ENCODE assay signal across 1 cellular context in the genomic region with DNA sequence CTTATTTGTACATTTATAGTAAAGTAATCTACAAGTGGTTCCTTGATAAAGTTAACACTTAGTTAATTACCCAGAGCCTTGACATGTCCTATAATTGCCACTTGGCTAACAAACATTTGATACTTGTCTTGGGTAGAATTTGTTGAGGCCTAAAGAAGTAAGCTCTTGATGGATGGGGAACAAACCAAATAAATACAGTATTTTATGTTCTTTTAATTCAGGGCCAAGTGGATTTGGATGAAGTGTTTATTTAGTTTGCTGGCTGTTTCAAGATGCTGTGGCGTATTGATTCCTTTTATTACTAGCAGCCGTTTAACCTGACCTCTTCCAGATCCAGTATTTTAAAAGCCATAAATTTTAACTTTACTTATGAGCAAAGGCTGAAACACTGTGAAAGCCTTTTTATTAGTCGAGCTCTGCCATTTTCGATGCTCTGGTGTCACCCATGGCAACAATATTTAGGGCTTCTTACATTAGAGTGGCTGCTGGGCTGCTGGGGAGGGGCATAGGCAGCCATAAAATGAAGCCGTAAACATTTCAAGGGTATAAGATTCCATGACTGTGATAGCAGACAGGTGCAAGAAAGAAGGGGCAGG.
TF ChIP-seq lines count a peak whose summit lies in the region.

No MANE protein-coding gene starts in this region.

TF ChIP-seq in HEK293, 187 proteins besides CTCF, POLR2A, EP300 and RAD21 (continued from another document and continues in another):
- TF ChIP-seq, protein P1, sequence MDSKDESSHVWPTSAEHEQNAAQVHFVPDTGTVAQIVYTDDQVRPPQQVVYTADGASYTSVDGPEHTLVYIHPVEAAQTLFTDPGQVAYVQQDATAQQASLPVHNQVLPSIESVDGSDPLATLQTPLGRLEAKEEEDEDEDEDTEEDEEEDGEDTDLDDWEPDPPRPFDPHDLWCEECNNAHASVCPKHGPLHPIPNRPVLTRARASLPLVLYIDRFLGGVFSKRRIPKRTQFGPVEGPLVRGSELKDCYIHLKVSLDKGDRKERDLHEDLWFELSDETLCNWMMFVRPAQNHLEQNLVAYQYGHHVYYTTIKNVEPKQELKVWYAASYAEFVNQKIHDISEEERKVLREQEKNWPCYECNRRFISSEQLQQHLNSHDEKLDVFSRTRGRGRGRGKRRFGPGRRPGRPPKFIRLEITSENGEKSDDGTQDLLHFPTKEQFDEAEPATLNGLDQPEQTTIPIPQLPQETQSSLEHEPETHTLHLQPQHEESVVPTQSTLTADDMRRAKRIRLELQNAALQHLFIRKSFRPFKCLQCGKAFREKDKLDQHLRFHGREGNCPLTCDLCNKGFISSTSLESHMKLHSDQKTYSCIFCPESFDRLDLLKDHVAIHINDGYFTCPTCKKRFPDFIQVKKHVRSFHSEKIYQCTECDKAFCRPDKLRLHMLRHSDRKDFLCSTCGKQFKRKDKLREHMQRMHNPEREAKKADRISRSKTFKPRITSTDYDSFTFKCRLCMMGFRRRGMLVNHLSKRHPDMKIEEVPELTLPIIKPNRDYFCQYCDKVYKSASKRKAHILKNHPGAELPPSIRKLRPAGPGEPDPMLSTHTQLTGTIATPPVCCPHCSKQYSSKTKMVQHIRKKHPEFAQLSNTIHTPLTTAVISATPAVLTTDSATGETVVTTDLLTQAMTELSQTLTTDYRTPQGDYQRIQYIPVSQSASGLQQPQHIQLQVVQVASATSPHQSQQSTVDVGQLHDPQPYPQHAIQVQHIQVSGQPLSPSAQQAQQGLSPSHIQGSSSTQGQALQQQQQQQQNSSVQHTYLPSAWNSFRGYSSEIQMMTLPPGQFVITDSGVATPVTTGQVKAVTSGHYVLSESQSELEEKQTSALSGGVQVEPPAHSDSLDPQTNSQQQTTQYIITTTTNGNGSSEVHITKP (tag by site-specific recombination; IDR thresholded peaks at IDR 0.05): peak; percentile 9; the same call in 1 of the 2 replicates
- TF ChIP-seq ZNF366 (tag by site-specific recombination; conservative IDR thresholded peaks at IDR 0.05): 0 out of 2 replicates have a peak, but pooled peaks have one; percentile 47
- no peak for TF ChIP-seq ZNF658 (tag by site-specific recombination; IDR thresholded peaks at IDR 0.05)
- no peak for TF ChIP-seq ZNF16 (tag by site-specific recombination; IDR thresholded peaks at IDR 0.05; ENCODE audit: low read depth)
- TF ChIP-seq ZBTB20 (tag by site-specific recombination; IDR thresholded peaks at IDR 0.05): no peak
- no peak for TF ChIP-seq ZNF140 (tag by site-specific recombination; IDR thresholded peaks at IDR 0.05)
- TF ChIP-seq ZNF311 (tag by site-specific recombination; IDR thresholded peaks at IDR 0.05; ENCODE audit: borderline replicate concordance): no peak
- TF ChIP-seq ZIC2 (tag by site-specific recombination; IDR thresholded peaks at IDR 0.05): no peak
- TF ChIP-seq, protein P2, sequence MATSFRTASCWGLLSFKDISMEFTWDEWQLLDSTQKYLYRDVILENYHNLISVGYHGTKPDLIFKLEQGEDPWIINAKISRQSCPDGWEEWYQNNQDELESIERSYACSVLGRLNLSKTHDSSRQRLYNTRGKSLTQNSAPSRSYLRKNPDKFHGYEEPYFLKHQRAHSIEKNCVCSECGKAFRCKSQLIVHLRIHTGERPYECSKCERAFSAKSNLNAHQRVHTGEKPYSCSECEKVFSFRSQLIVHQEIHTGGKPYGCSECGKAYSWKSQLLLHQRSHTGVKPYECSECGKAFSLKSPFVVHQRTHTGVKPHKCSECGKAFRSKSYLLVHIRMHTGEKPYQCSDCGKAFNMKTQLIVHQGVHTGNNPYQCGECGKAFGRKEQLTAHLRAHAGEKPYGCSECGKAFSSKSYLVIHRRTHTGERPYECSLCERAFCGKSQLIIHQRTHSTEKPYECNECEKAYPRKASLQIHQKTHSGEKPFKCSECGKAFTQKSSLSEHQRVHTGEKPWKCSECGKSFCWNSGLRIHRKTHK (tag by site-specific recombination; IDR thresholded peaks at IDR 0.05): no peak
- no peak for TF ChIP-seq ZNF132 (tag by site-specific recombination; IDR thresholded peaks at IDR 0.05; ENCODE audit: borderline replicate concordance)
- no peak for TF ChIP-seq ZNF10 (tag by site-specific recombination; IDR thresholded peaks at IDR 0.05)
- peak; percentile 92 for TF ChIP-seq OVOL3 (tag by site-specific recombination; IDR thresholded peaks at IDR 0.05)
- TF ChIP-seq, protein P3, sequence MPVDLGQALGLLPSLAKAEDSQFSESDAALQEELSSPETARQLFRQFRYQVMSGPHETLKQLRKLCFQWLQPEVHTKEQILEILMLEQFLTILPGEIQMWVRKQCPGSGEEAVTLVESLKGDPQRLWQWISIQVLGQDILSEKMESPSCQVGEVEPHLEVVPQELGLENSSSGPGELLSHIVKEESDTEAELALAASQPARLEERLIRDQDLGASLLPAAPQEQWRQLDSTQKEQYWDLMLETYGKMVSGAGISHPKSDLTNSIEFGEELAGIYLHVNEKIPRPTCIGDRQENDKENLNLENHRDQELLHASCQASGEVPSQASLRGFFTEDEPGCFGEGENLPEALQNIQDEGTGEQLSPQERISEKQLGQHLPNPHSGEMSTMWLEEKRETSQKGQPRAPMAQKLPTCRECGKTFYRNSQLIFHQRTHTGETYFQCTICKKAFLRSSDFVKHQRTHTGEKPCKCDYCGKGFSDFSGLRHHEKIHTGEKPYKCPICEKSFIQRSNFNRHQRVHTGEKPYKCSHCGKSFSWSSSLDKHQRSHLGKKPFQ (tag by site-specific recombination; IDR thresholded peaks at IDR 0.05): peak; percentile 70
- TF ChIP-seq ZNF2 (tag by site-specific recombination; IDR thresholded peaks at IDR 0.05): 0 out of 2 replicates have a peak, but pooled peaks have one; percentile 44
- TF ChIP-seq ZBTB7A (tag by site-specific recombination; IDR thresholded peaks at IDR 0.05; ENCODE audit: low read depth): no peak
- no peak for TF ChIP-seq ZNF248 (tag by site-specific recombination; IDR thresholded peaks at IDR 0.05)
- TF ChIP-seq ZFP3 (tag by site-specific recombination; IDR thresholded peaks at IDR 0.05; ENCODE audit: low read depth): no peak
- TF ChIP-seq, protein P4, sequence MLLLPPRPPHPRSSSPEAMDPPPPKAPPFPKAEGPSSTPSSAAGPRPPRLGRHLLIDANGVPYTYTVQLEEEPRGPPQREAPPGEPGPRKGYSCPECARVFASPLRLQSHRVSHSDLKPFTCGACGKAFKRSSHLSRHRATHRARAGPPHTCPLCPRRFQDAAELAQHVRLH (tag by site-specific recombination; IDR thresholded peaks at IDR 0.05): peak; percentile 91
- no peak for TF ChIP-seq ZNF223 (tag by site-specific recombination; IDR thresholded peaks at IDR 0.05)
- no peak for TF ChIP-seq ZNF114 (tag by site-specific recombination; IDR thresholded peaks at IDR 0.05)
- TF ChIP-seq ZNF433 (tag by site-specific recombination; IDR thresholded peaks at IDR 0.05; ENCODE audit: low read depth): no peak
- no peak for TF ChIP-seq ZNF768 (tag by site-specific recombination; IDR thresholded peaks at IDR 0.05)
- TF ChIP-seq, protein P5, sequence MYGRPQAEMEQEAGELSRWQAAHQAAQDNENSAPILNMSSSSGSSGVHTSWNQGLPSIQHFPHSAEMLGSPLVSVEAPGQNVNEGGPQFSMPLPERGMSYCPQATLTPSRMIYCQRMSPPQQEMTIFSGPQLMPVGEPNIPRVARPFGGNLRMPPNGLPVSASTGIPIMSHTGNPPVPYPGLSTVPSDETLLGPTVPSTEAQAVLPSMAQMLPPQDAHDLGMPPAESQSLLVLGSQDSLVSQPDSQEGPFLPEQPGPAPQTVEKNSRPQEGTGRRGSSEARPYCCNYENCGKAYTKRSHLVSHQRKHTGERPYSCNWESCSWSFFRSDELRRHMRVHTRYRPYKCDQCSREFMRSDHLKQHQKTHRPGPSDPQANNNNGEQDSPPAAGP (tag by site-specific recombination; IDR thresholded peaks at IDR 0.05): no peak
- TF ChIP-seq ZNF843 (tag by site-specific recombination; IDR thresholded peaks at IDR 0.05): peak; percentile 99
- TF ChIP-seq, protein P6, sequence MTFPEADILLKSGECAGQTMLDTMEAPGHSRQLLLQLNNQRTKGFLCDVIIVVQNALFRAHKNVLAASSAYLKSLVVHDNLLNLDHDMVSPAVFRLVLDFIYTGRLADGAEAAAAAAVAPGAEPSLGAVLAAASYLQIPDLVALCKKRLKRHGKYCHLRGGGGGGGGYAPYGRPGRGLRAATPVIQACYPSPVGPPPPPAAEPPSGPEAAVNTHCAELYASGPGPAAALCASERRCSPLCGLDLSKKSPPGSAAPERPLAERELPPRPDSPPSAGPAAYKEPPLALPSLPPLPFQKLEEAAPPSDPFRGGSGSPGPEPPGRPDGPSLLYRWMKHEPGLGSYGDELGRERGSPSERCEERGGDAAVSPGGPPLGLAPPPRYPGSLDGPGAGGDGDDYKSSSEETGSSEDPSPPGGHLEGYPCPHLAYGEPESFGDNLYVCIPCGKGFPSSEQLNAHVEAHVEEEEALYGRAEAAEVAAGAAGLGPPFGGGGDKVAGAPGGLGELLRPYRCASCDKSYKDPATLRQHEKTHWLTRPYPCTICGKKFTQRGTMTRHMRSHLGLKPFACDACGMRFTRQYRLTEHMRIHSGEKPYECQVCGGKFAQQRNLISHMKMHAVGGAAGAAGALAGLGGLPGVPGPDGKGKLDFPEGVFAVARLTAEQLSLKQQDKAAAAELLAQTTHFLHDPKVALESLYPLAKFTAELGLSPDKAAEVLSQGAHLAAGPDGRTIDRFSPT (tag by site-specific recombination; IDR thresholded peaks at IDR 0.05): no peak
- no peak for TF ChIP-seq ZNF548 (tag by site-specific recombination; IDR thresholded peaks at IDR 0.05)
- no peak for TF ChIP-seq REPIN1 (tag by site-specific recombination; IDR thresholded peaks at IDR 0.05; ENCODE audit: low read depth)
- no peak for TF ChIP-seq ZNF776 (tag by site-specific recombination; IDR thresholded peaks at IDR 0.05; ENCODE audit: borderline replicate concordance)
- 0 out of 2 replicates have a peak, but pooled peaks have one; percentile 9 for TF ChIP-seq GFI1B (tag by site-specific recombination; IDR thresholded peaks at IDR 0.05)
- peak; percentile 92 for TF ChIP-seq SP7 (tag by site-specific recombination; IDR thresholded peaks at IDR 0.05)
- TF ChIP-seq ZNF391 (tag by site-specific recombination; IDR thresholded peaks at IDR 0.05; ENCODE audit: borderline replicate concordance, low read depth): 0 out of 2 replicates have a peak, but pooled peaks have one; percentile 26
- TF ChIP-seq ZNF660 (tag by site-specific recombination; IDR thresholded peaks at IDR 0.05): no peak
- TF ChIP-seq, protein P7, sequence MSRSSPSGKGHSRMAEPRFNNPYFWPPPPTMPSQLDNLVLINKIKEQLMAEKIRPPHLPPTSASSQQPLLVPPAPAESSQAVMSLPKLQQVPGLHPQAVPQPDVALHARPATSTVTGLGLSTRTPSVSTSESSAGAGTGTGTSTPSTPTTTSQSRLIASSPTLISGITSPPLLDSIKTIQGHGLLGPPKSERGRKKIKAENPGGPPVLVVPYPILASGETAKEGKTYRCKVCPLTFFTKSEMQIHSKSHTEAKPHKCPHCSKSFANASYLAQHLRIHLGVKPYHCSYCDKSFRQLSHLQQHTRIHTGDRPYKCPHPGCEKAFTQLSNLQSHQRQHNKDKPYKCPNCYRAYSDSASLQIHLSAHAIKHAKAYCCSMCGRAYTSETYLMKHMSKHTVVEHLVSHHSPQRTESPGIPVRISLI (tag by site-specific recombination; IDR thresholded peaks at IDR 0.05): no peak
- no peak for TF ChIP-seq ZNF175 (tag by site-specific recombination; IDR thresholded peaks at IDR 0.05)
- TF ChIP-seq, protein P8, sequence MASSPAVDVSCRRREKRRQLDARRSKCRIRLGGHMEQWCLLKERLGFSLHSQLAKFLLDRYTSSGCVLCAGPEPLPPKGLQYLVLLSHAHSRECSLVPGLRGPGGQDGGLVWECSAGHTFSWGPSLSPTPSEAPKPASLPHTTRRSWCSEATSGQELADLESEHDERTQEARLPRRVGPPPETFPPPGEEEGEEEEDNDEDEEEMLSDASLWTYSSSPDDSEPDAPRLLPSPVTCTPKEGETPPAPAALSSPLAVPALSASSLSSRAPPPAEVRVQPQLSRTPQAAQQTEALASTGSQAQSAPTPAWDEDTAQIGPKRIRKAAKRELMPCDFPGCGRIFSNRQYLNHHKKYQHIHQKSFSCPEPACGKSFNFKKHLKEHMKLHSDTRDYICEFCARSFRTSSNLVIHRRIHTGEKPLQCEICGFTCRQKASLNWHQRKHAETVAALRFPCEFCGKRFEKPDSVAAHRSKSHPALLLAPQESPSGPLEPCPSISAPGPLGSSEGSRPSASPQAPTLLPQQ (tag by site-specific recombination; IDR thresholded peaks at IDR 0.05): no peak
- TF ChIP-seq, protein P9, sequence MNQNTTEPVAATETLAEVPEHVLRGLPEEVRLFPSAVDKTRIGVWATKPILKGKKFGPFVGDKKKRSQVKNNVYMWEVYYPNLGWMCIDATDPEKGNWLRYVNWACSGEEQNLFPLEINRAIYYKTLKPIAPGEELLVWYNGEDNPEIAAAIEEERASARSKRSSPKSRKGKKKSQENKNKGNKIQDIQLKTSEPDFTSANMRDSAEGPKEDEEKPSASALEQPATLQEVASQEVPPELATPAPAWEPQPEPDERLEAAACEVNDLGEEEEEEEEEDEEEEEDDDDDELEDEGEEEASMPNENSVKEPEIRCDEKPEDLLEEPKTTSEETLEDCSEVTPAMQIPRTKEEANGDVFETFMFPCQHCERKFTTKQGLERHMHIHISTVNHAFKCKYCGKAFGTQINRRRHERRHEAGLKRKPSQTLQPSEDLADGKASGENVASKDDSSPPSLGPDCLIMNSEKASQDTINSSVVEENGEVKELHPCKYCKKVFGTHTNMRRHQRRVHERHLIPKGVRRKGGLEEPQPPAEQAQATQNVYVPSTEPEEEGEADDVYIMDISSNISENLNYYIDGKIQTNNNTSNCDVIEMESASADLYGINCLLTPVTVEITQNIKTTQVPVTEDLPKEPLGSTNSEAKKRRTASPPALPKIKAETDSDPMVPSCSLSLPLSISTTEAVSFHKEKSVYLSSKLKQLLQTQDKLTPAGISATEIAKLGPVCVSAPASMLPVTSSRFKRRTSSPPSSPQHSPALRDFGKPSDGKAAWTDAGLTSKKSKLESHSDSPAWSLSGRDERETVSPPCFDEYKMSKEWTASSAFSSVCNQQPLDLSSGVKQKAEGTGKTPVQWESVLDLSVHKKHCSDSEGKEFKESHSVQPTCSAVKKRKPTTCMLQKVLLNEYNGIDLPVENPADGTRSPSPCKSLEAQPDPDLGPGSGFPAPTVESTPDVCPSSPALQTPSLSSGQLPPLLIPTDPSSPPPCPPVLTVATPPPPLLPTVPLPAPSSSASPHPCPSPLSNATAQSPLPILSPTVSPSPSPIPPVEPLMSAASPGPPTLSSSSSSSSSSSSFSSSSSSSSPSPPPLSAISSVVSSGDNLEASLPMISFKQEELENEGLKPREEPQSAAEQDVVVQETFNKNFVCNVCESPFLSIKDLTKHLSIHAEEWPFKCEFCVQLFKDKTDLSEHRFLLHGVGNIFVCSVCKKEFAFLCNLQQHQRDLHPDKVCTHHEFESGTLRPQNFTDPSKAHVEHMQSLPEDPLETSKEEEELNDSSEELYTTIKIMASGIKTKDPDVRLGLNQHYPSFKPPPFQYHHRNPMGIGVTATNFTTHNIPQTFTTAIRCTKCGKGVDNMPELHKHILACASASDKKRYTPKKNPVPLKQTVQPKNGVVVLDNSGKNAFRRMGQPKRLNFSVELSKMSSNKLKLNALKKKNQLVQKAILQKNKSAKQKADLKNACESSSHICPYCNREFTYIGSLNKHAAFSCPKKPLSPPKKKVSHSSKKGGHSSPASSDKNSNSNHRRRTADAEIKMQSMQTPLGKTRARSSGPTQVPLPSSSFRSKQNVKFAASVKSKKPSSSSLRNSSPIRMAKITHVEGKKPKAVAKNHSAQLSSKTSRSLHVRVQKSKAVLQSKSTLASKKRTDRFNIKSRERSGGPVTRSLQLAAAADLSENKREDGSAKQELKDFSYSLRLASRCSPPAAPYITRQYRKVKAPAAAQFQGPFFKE (tag by site-specific recombination; IDR thresholded peaks at IDR 0.05; ENCODE audit: borderline replicate concordance): no peak
- no peak for TF ChIP-seq ZNF585B (tag by site-specific recombination; IDR thresholded peaks at IDR 0.05)
- no peak for TF ChIP-seq ZNF777 (tag by site-specific recombination; IDR thresholded peaks at IDR 0.05; ENCODE audit: borderline replicate concordance)
- TF ChIP-seq ZNF830 (tag by site-specific recombination; IDR thresholded peaks at IDR 0.05; ENCODE audit: low read depth): no peak
- TF ChIP-seq ZNF792 (tag by site-specific recombination; IDR thresholded peaks at IDR 0.05): no peak
